In the genomic region with DNA sequence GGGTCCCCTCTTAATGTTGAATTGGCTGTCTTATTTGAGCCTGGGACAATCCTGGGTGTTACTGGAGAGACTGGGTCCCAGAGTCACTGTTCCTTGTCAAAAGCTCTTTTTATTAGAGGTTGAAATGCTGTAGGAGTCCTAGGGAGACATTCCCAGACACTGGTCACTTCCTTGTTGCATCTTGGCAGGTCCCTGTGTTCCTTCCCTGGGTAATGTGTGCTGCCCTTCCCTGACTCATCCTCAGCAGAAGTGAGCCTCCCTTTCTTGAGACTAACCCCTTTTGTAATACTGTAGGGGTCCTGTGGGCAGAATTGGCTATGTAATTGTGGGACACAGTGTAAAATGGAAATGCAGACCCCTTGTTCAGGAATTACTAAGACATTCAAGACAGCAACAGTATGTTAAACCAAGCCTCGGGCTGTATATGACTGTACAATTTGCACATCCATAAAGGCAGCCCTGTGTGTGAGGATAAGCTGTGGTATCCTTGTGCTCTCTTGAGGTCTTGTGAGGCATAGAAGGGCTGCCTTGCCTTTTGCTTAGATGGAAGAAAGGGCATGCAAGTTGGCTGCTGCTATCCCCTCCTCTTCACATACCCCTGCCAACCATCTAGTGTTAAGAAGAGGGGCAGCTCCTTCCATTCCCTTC, we compare ENCODE assay signal across 16 cellular contexts. TPM values are rescaled to one million over a fixed set of nuclear protein-coding genes. Genes with fewer than 3 reads are reported as not detected.
DNase-seq lines count a peak whose midpoint lies in the region; ATAC-seq and TF ChIP-seq lines count a peak whose summit lies in the region.
"Had no signal": no experiment of that assay in that cellular context is flagged by ENCODE, and none has a peak within 500 bp of the region (broad histone marks: within the 10 kb centered on the region; RNA-seq: fewer than 3 reads in every experiment).

No MANE protein-coding gene starts in this region.

- H2BK5ac ChIP-seq in IMR-90 (ENCODE audit: low read depth, low read length, poor library complexity, severe bottlenecking) (no peak overlapping the region), mesenchymal stem cell (ENCODE audit: low read depth, low read length, poor library complexity, severe bottlenecking) (no peak overlapping the region)

- H3K9ac ChIP-seq in IMR-90 (ENCODE audit: low read depth, low read length) (no peak overlapping the region), mesenchymal stem cell (ENCODE audit: low read length) (peak overlapping the region; percentile 70)

- CTCF ChIA-PET in IMR-90 (lab: Yijun Ruan, JAX), result interaction anchor here (1.6 kb wide), 1 partner anchor 111 kb away, joined by 4 read pairs; no protein-coding TSS in a partner anchor

- peaks cover 9% of the 10 kb centered on the region for H3K36me3 Mint-ChIP-seq in chondrocyte (ENCODE audit: low read depth)
- H3K36me3 Mint-ChIP-seq: CD4-positive, CD25-positive, alpha-beta regulatory T cell; IgD-negative memory B cell had no signal

- H3K4me1 Mint-ChIP-seq in chondrocyte (ENCODE audit: low read depth), result peaks cover 69% of the 10 kb centered on the region

- no TSS peak for BruUV-seq in IMR-90 (replicated peaks; lab: Mats Ljungman, UMichigan)

- H4K8ac ChIP-seq in IMR-90 (ENCODE audit: low read depth in 2 of 2, low read length in 2 of 2) (peak overlapping the region in 1 of 2 experiments; percentile 22; a peak in 3 of 4 replicates), mesenchymal stem cell (ENCODE audit: low read length) (peak overlapping the region; percentile 27)

- H2BK15ac ChIP-seq in IMR-90 (ENCODE audit: low read depth, low read length) (peak overlapping the region; percentile 12; the same call in 1 of the 3 replicates), mesenchymal stem cell (ENCODE audit: low read depth, poor library complexity, severe bottlenecking) (no peak overlapping the region)

- H3K79me1 ChIP-seq in IMR-90 (ENCODE audit: low read depth in 1 of 2, low read length in 2 of 2), result peaks cover 31 to 53% of the 10 kb centered on the region in 2 experiments
- peaks cover 25% of the 10 kb centered on the region for H3K79me1 ChIP-seq in mesenchymal stem cell (replicated peaks; ENCODE audit: low read length, poor library complexity, severe bottlenecking)

- H3K4me1 ChIP-seq in IMR-90 (ENCODE audit: control insufficient read depth, insufficient read depth, low read length), result peaks cover 15% of the 10 kb centered on the region
- no peaks in the 10 kb centered on the region for H3K4me1 ChIP-seq in mesenchymal stem cell (ENCODE audit: control insufficient read depth, insufficient read depth, low read depth, low read length)
- peaks cover 0 to 7% (median 4%) of the 10 kb centered on the region in 4 donors for H3K4me1 ChIP-seq in tibial artery

- H3K56ac ChIP-seq in IMR-90 (ENCODE audit: extremely low read depth, insufficient read depth, low read length), result no peak overlapping the region

- H3K14ac ChIP-seq in IMR-90 (replicated peaks; ENCODE audit: low read depth, low read length), result peak overlapping the region; percentile 61; the same call in 1 of the 2 replicates
- no peak overlapping the region for H3K14ac ChIP-seq in mesenchymal stem cell (ENCODE audit: low read length in 2 of 2)

- TF ChIP-seq CTCF in AG10803 (conservative IDR thresholded peaks at IDR 0.05; ENCODE audit: low read length), result no peak
- TF ChIP-seq CTCF in IMR-90 (conservative IDR thresholded peaks at IDR 0.05; ENCODE audit: low read depth, low read length), result no peak
- TF ChIP-seq CTCF in chondrocyte (IDR thresholded peaks at IDR 0.05), result no peak
- no peak for TF ChIP-seq CTCF in tibial artery (IDR thresholded peaks at IDR 0.05)

- H3K4ac ChIP-seq in IMR-90 (ENCODE audit: low read depth, low read length) (peak overlapping the region; percentile 52), mesenchymal stem cell (ENCODE audit: low read depth in 1 of 2, low read length in 2 of 2) (peak overlapping the region in 1 of 2 experiments; percentile 13)

- peak overlapping the region; percentile 79 for H2AK5ac ChIP-seq in IMR-90 (ENCODE audit: low read depth, low read length)
- peak overlapping the region; percentile 21 for H2AK5ac ChIP-seq in mesenchymal stem cell (ENCODE audit: low read length, severe bottlenecking)

- TF ChIP-seq RAD21 in IMR-90 (IDR thresholded peaks at IDR 0.05; ENCODE audit: low read length), result no peak

- TF ChIP-seq POLR2A in IMR-90 (IDR thresholded peaks at IDR 0.05; ENCODE audit: low read depth, low read length), result no peak

- no peak overlapping the region for H3K4me3 ChIP-seq in AG10803 (ENCODE audit: low read length)
- H3K4me3 ChIP-seq in IMR-90 (ENCODE audit: insufficient read depth, low read depth, low read length), result no peak overlapping the region
- peak overlapping the region in 1 of 2 experiments; percentile 3 for H3K4me3 ChIP-seq in mesenchymal stem cell (ENCODE audit: insufficient read depth in 1 of 2, low read depth in 1 of 2, low read length in 2 of 2)
- H3K4me3 ChIP-seq in tibial artery, result no peak overlapping the region

- H3K27ac Mint-ChIP-seq in chondrocyte (ENCODE audit: unreplicated experiment), result peak overlapping the region; percentile 23
- H3K27ac Mint-ChIP-seq: CD4-positive, CD25-positive, alpha-beta regulatory T cell; IgD-negative memory B cell had no signal

- no peak overlapping the region for H2AK9ac ChIP-seq in IMR-90 (replicated peaks; ENCODE audit: low read depth, low read length, poor library complexity)

- peak overlapping the region; percentile 3; the same call in 1 of the 2 replicates for H4K5ac ChIP-seq in IMR-90 (ENCODE audit: low read depth, low read length)

- peak overlapping the region; percentile 7 to 27 for H2BK12ac ChIP-seq in mesenchymal stem cell (ENCODE audit: low read length in 2 of 2)

- H3K36me3 ChIP-seq in IMR-90 (ENCODE audit: control insufficient read depth, insufficient read depth, low read length), result no peaks in the 10 kb centered on the region
- no peaks in the 10 kb centered on the region for H3K36me3 ChIP-seq in mesenchymal stem cell (ENCODE audit: control insufficient read depth in 1 of 2, insufficient read depth in 2 of 2, low read depth in 1 of 2, low read length in 2 of 2)
- H3K36me3 ChIP-seq in tibial artery, result no peaks in the 10 kb centered on the region

- intact Hi-C loops in IMR-90 (cut with micrococcal nuclease) (no loop called here), tibial artery (cut with DNase I; ENCODE audit: low total_unique reads) (no loop called here)

- no peak overlapping the region for H2AFZ ChIP-seq in IMR-90 (replicated peaks; ENCODE audit: low read length, poor library complexity)
- H2AFZ ChIP-seq in mesenchymal stem cell (ENCODE audit: low read depth, low read length), result no peak overlapping the region

- no peak overlapping the region; the same call in 1 of the 2 replicates for H4K91ac ChIP-seq in IMR-90 (ENCODE audit: insufficient read depth, low read depth, low read length)
- peak overlapping the region; percentile 81 for H4K91ac ChIP-seq in mesenchymal stem cell (ENCODE audit: low read length)

- DNase-seq in AG10803 (ENCODE audit: low read depth) (peak; percentile 38), IMR-90 (peak; percentile 28), chondrocyte (ENCODE audit: low spot score) (no peak), mesenchymal stem cell (no peak), NCI-H748 (lab: John Stamatoyannopoulos, UW; ENCODE audit: unreplicated experiment) (no peak), SKM-1 treated with dmso at 0.1 percent for 144 hours (lab: John Stamatoyannopoulos, UW; ENCODE audit: unreplicated experiment) (no peak), tibial artery (no peak)
- DNase-seq: AML-193; CD4-positive, CD25-positive, alpha-beta regulatory T cell; DMS53; MV-4-11; NCI-H1417 treated with DMSO at 0.1 percent for 48 hours; NCI-H510A; SIG-M5 had no signal

- no CpG with 5 or more reads among the region's 1 CpG for WGBS in IMR-90 (ENCODE audit: extremely low coverage in 2 of 2, insufficient read length in 1 of 2), 2 experiments
- WGBS in mesenchymal stem cell, result 100% methylated on average over 1 of the region's 1 CpG

- H3K18ac ChIP-seq in IMR-90 (ENCODE audit: low read depth, low read length), result peak overlapping the region; percentile 57; the same call in 1 of the 2 replicates
- peak overlapping the region; percentile 60 to 75 for H3K18ac ChIP-seq in mesenchymal stem cell (ENCODE audit: low read depth in 1 of 2, low read length in 2 of 2)

- dilution Hi-C loops in IMR-90 (cut with HindIII; ENCODE audit: low sequenced_read_pairs, unreplicated experiment), result no loop called here

- H2BK120ac ChIP-seq in IMR-90 (ENCODE audit: low read depth, low read length) (peak overlapping the region; percentile 63), mesenchymal stem cell (ENCODE audit: low read depth, low read length) (no peak overlapping the region)

- H4K20me1 ChIP-seq in IMR-90 (ENCODE audit: insufficient read depth, low read length), result no peaks in the 10 kb centered on the region

- no peak overlapping the region for H3K4me3 Mint-ChIP-seq in chondrocyte (ENCODE audit: unreplicated experiment)
- H3K4me3 Mint-ChIP-seq: CD4-positive, CD25-positive, alpha-beta regulatory T cell; IgD-negative memory B cell had no signal

- peak overlapping the region; percentile 43; the same call in 1 of the 2 replicates for H2BK20ac ChIP-seq in IMR-90 (ENCODE audit: low read depth, low read length)

- POLR2A ChIA-PET in IMR-90 (lab: Charles Lee; ENCODE audit: unreplicated experiment), result no interaction called here

- in situ Hi-C loops in IMR-90 (cut with MboI; ENCODE audit: low sequenced_read_pairs), result no loop called here

- H3K27me3 ChIP-seq in IMR-90 (ENCODE audit: control insufficient read depth, insufficient read depth, low read length), result no peaks in the 10 kb centered on the region
- no peaks in the 10 kb centered on the region for H3K27me3 ChIP-seq in mesenchymal stem cell (ENCODE audit: control insufficient read depth in 1 of 2, insufficient read depth in 1 of 2, low read length in 2 of 2)
- no peaks in the 10 kb centered on the region for H3K27me3 ChIP-seq in tibial artery

- H3K27me3 Mint-ChIP-seq in chondrocyte (ENCODE audit: low read depth), result no peaks in the 10 kb centered on the region
- H3K27me3 Mint-ChIP-seq: CD4-positive, CD25-positive, alpha-beta regulatory T cell had no signal

- H3K27ac ChIP-seq in IMR-90 (ENCODE audit: insufficient read depth, low read length) (no peak overlapping the region), mesenchymal stem cell (ENCODE audit: low read length, poor library complexity, severe bottlenecking) (no peak overlapping the region), tibial artery (no peak overlapping the region)

- H3K23ac ChIP-seq in IMR-90 (ENCODE audit: low read depth, low read length) (peak overlapping the region; percentile 17; the same call in 1 of the 2 replicates), mesenchymal stem cell (ENCODE audit: low read length in 2 of 2) (peak overlapping the region in 1 of 2 experiments; percentile 60)

- H3K9me1 ChIP-seq in IMR-90 (ENCODE audit: insufficient read depth, low read length), result peaks cover 9% of the 10 kb centered on the region; the same call in 1 of the 2 replicates

- no peak overlapping the region for H3K4me2 ChIP-seq in IMR-90 (ENCODE audit: low read depth, low read length)
- no peak overlapping the region for H3K4me2 ChIP-seq in mesenchymal stem cell (ENCODE audit: low read length, poor library complexity, severe bottlenecking)

- no peaks in the 10 kb centered on the region for H3K9me3 ChIP-seq in IMR-90 (ENCODE audit: control insufficient read depth, insufficient read depth, low read length)
- H3K9me3 ChIP-seq in mesenchymal stem cell (ENCODE audit: control insufficient read depth, low read length), result no peaks in the 10 kb centered on the region
- H3K9me3 ChIP-seq in tibial artery, result no peaks in the 10 kb centered on the region

- peaks cover 6% of the 10 kb centered on the region for H3K9me3 Mint-ChIP-seq in chondrocyte (ENCODE audit: low read depth)
- H3K9me3 Mint-ChIP-seq: IgD-negative memory B cell had no signal

- ATAC-seq in IMR-90 (ENCODE audit: low read depth) (no peak), HG03159 (IDR thresholded peaks at IDR 0.05; ENCODE audit: unreplicated experiment) (no peak)

RNA-seq across cellular contexts. Expression of a gene that starts 53.5 kb away (rescaled TPM):
- total RNA-seq in IMR-90 (2012; rRNA removed) (10.8 and 11.3 TPM in 2 replicates), chondrocyte (17.7 to 20.0 TPM (median 18.7 TPM) in 3 replicates)
- 13.2 and 15.5 TPM in 2 replicates for polyA plus RNA-seq in IMR-90 (2012; rRNA removed)
- 7.1 and 9.1 TPM in 2 replicates for polyA plus RNA-seq in IMR-90 (2012; cell fraction: cytosol; rRNA removed)
- polyA plus RNA-seq in IMR-90 (2012; cell fraction: nucleus; rRNA removed; ENCODE audit: low replicate concordance), result 28.7 and 33.6 TPM in 2 replicates
- polyA plus RNA-seq in mesenchymal stem cell (2013, experiment 1 of 2), result 11.5 TPM
- polyA plus RNA-seq in mesenchymal stem cell (2013, experiment 2 of 2), result 11.2 TPM
- polyA plus RNA-seq: CD4-positive, CD25-positive, alpha-beta regulatory T cell had no signal

Comparison
In these comparisons a context has a peak if more than half of its experiments do, and no peak if none do; other contexts are left out.
1. DNase-seq: peak in AG10803 (single experiment) and IMR-90 (single experiment); none in chondrocyte (single experiment), mesenchymal stem cell (single experiment), NCI-H748 (single experiment), SKM-1 treated with dmso at 0.1 percent for 144 hours (single experiment) and tibial artery (0 of 2).